In genomic region chr15:37204698-37205097, GRCh38 we compare ENCODE assay signal across 19 cellular contexts.
A peak's percentile ranks its signal among the peaks of the same experiment; 100 is the strongest.
DNase-seq lines count a peak whose midpoint lies in the region; ATAC-seq and TF ChIP-seq lines count a peak whose summit lies in the region.
"Had no signal": no experiment of that assay in that cellular context is flagged by ENCODE, and none has a peak within 500 bp of the region (broad histone marks: within the 10 kb centered on the region; RNA-seq: fewer than 3 reads in every experiment).

No MANE protein-coding gene starts in this region.

- peak; percentile 21 for TF ChIP-seq CTCF in left ventricle myocardium inferior (IDR thresholded peaks at IDR 0.05; ENCODE audit: borderline replicate concordance)
- no peak for TF ChIP-seq CTCF in fibroblast of villous mesenchyme (IDR thresholded peaks at IDR 0.05; ENCODE audit: insufficient read depth, low read depth, low read length)
- no peak for TF ChIP-seq CTCF in osteoblast (IDR thresholded peaks at IDR 0.05; ENCODE audit: extremely low read depth, low read depth, low read length)
- TF ChIP-seq CTCF in mesothelial cell of epicardium (IDR thresholded peaks at IDR 0.05; ENCODE audit: unreplicated experiment), result no peak

- H2AFZ ChIP-seq in osteoblast (ENCODE audit: low read length), result no peak overlapping the region

- no peaks in the 10 kb centered on the region for H3K36me3 Mint-ChIP-seq in mesothelial cell of epicardium
- H3K36me3 Mint-ChIP-seq in activated CD4-positive, alpha-beta T cell treated with anti-CD3 and anti-CD28 coated beads, Interleukin-2, amount 10 ng/mL, durations not matched to agents 7 days and 5 days (ENCODE audit: low read depth), result no peaks in the 10 kb centered on the region
- H3K36me3 Mint-ChIP-seq: activated CD4-positive, alpha-beta memory T cell treated with anti-CD3 and anti-CD28 coated beads for 36 hours had no signal

- no peak overlapping the region for H3K27ac ChIP-seq in left ventricle myocardium inferior (replicated peaks)
- H3K27ac ChIP-seq in osteoblast (ENCODE audit: low read depth, low read length), result no peak overlapping the region
- H3K27ac ChIP-seq: pancreas, Peyer's patch, suprapubic skin had no signal

- no peaks in the 10 kb centered on the region for H3K27me3 ChIP-seq in left ventricle myocardium inferior (ENCODE audit: low read depth)
- H3K27me3 ChIP-seq in osteoblast (ENCODE audit: insufficient read depth, low read length), result no peaks in the 10 kb centered on the region
- H3K27me3 ChIP-seq: pancreas, Peyer's patch, suprapubic skin had no signal

- no peak overlapping the region for H3K4me3 Mint-ChIP-seq in mesothelial cell of epicardium
- no peak overlapping the region for H3K4me3 Mint-ChIP-seq in activated CD4-positive, alpha-beta T cell treated with anti-CD3 and anti-CD28 coated beads, Interleukin-2, amount 10 ng/mL, durations not matched to agents 7 days and 5 days
- H3K4me3 Mint-ChIP-seq: activated CD4-positive, alpha-beta memory T cell treated with anti-CD3 and anti-CD28 coated beads for 36 hours; dendritic cell treated with granulocyte-macrophage colony-stimulating factor and Interleukin-4, amounts not matched to agents 40 ng/mL and 50 ng/mL, for 4 days had no signal

- H3K36me3 ChIP-seq in left ventricle myocardium inferior (no peaks in the 10 kb centered on the region), osteoblast (ENCODE audit: insufficient read depth, low read length) (no peaks in the 10 kb centered on the region)
- H3K36me3 ChIP-seq: pancreas, Peyer's patch, suprapubic skin had no signal

- ATAC-seq in Right ventricle myocardium inferior, result no peak
- no peak for ATAC-seq in GM19328 (IDR thresholded peaks at IDR 0.05; ENCODE audit: unreplicated experiment)

- intact Hi-C loops in left ventricle myocardium inferior (cut with micrococcal nuclease), result no loop called here
- intact Hi-C loops in Right ventricle myocardium inferior (cut with DNase I), result no loop called here

- H3K9me3 ChIP-seq in left ventricle myocardium inferior (replicated peaks), result no peaks in the 10 kb centered on the region
- no peaks in the 10 kb centered on the region for H3K9me3 ChIP-seq in osteoblast (ENCODE audit: low read depth, low read length)
- H3K9me3 ChIP-seq: pancreas, Peyer's patch, suprapubic skin had no signal

- peaks cover 16% of the 10 kb centered on the region for H3K4me1 Mint-ChIP-seq in mesothelial cell of epicardium
- H3K4me1 Mint-ChIP-seq in activated CD4-positive, alpha-beta T cell treated with anti-CD3 and anti-CD28 coated beads, Interleukin-2, amount 10 ng/mL, durations not matched to agents 7 days and 5 days, result no peaks in the 10 kb centered on the region

- no peaks in the 10 kb centered on the region for H3K9me3 Mint-ChIP-seq in mesothelial cell of epicardium
- no peaks in the 10 kb centered on the region for H3K9me3 Mint-ChIP-seq in activated CD4-positive, alpha-beta T cell treated with anti-CD3 and anti-CD28 coated beads, Interleukin-2, amount 10 ng/mL, durations not matched to agents 7 days and 5 days
- H3K9me3 Mint-ChIP-seq: activated CD4-positive, alpha-beta memory T cell treated with anti-CD3 and anti-CD28 coated beads for 36 hours; activated T-helper 2 cell treated with anti-CD3 and anti-CD28 coated beads, Interferon-gamma antibody, Interleukin-2, Interleukin-4, amounts not matched to agents 10 μg/mL and 5 μg/mL and 100 μg/mL, durations not matched to agents 14 hours and 24 hours and 36 hours; dendritic cell treated with granulocyte-macrophage colony-stimulating factor and Interleukin-4, amounts not matched to agents 40 ng/mL and 50 ng/mL, for 4 days had no signal

- H3K79me2 ChIP-seq in osteoblast (ENCODE audit: insufficient read depth, low read length), result no peaks in the 10 kb centered on the region

- no peaks in the 10 kb centered on the region for H4K20me1 ChIP-seq in osteoblast (ENCODE audit: insufficient read depth, low read length)

- DNase-seq in left ventricle myocardium inferior (no peak), Right ventricle myocardium inferior (ENCODE audit: missing footprints) (no peak), RKO (ENCODE audit: low spot score) (peak; percentile 23), fibroblast of villous mesenchyme (ENCODE audit: low read depth) (peak; percentile 3), osteoblast (ENCODE audit: insufficient read length, low spot score, missing footprints) (no peak), mesothelial cell of epicardium (ENCODE audit: low spot score in 2 of 2, unreplicated experiment in 2 of 2) (no peak)
- no peak for DNase-seq in activated CD4-positive, alpha-beta T cell treated with anti-CD3 and anti-CD28 coated beads, Interleukin-2, amount 10 ng/mL, durations not matched to agents 7 days and 5 days
- DNase-seq: activated CD4-positive, alpha-beta memory T cell treated with anti-CD3 and anti-CD28 coated beads for 36 hours; aorta; DMS 273 treated with DMSO at 0.1 percent for 48 hours; NCI-H1048; NCI-H226; pancreas; Peyer's patch; T-helper 9 cell had no signal

- H3K4me3 ChIP-seq in left ventricle myocardium inferior (no peak overlapping the region), fibroblast of villous mesenchyme (ENCODE audit: low read depth, low read length) (no peak overlapping the region), osteoblast (ENCODE audit: insufficient read depth, low read length) (no peak overlapping the region)
- H3K4me3 ChIP-seq: pancreas, Peyer's patch, suprapubic skin had no signal

- POLR2A ChIA-PET in activated CD4-positive, alpha-beta T cell treated with anti-CD3 and anti-CD28 coated beads, Interleukin-2, amount 10 ng/mL, durations not matched to agents 7 days and 5 days (lab: Charles Lee), result no interaction called here

- H3K27me3 Mint-ChIP-seq in mesothelial cell of epicardium (ENCODE audit: low read depth), result no peaks in the 10 kb centered on the region
- no peaks in the 10 kb centered on the region for H3K27me3 Mint-ChIP-seq in activated CD4-positive, alpha-beta T cell treated with anti-CD3 and anti-CD28 coated beads, Interleukin-2, amount 10 ng/mL, durations not matched to agents 7 days and 5 days
- H3K27me3 Mint-ChIP-seq: activated CD4-positive, alpha-beta memory T cell treated with anti-CD3 and anti-CD28 coated beads for 36 hours; dendritic cell treated with granulocyte-macrophage colony-stimulating factor and Interleukin-4, amounts not matched to agents 40 ng/mL and 50 ng/mL, for 4 days had no signal

- no peak overlapping the region for H3K4me2 ChIP-seq in osteoblast (ENCODE audit: insufficient read depth, low read length)

- CTCF ChIA-PET in activated CD4-positive, alpha-beta T cell treated with anti-CD3 and anti-CD28 coated beads, Interleukin-2, amount 10 ng/mL, durations not matched to agents 7 days and 5 days (lab: Charles Lee), result no interaction called here

- no peaks in the 10 kb centered on the region for H3K4me1 ChIP-seq in left ventricle myocardium inferior
- no peaks in the 10 kb centered on the region for H3K4me1 ChIP-seq in osteoblast (ENCODE audit: insufficient read depth, low read length)
- H3K4me1 ChIP-seq: pancreas, Peyer's patch, suprapubic skin had no signal

- H3K27ac Mint-ChIP-seq in mesothelial cell of epicardium, result no peak overlapping the region
- H3K27ac Mint-ChIP-seq in activated CD4-positive, alpha-beta T cell treated with anti-CD3 and anti-CD28 coated beads, Interleukin-2, amount 10 ng/mL, durations not matched to agents 7 days and 5 days, result no peak overlapping the region
- H3K27ac Mint-ChIP-seq: activated CD4-positive, alpha-beta memory T cell treated with anti-CD3 and anti-CD28 coated beads for 36 hours; activated T-helper 2 cell treated with anti-CD3 and anti-CD28 coated beads, Interferon-gamma antibody, Interleukin-2, Interleukin-4, amounts not matched to agents 10 μg/mL and 5 μg/mL and 100 μg/mL, durations not matched to agents 14 hours and 24 hours and 36 hours; dendritic cell treated with granulocyte-macrophage colony-stimulating factor and Interleukin-4, amounts not matched to agents 40 ng/mL and 50 ng/mL, for 4 days had no signal

Comparison
In these comparisons a context has a peak if more than half of its experiments do, and no peak if none do; other contexts are left out.
1. DNase-seq: peak in RKO (single experiment) and fibroblast of villous mesenchyme (single experiment); none in left ventricle myocardium inferior (single experiment), Right ventricle myocardium inferior (single experiment), osteoblast (single experiment), mesothelial cell of epicardium (0 of 2) and activated CD4-positive, alpha-beta T cell treated with anti-CD3 and anti-CD28 coated beads, Interleukin-2, amount 10 ng/mL, durations not matched to agents 7 days and 5 days (single experiment).